ENCODE assay signal across 1 cellular context in the genomic region with DNA sequence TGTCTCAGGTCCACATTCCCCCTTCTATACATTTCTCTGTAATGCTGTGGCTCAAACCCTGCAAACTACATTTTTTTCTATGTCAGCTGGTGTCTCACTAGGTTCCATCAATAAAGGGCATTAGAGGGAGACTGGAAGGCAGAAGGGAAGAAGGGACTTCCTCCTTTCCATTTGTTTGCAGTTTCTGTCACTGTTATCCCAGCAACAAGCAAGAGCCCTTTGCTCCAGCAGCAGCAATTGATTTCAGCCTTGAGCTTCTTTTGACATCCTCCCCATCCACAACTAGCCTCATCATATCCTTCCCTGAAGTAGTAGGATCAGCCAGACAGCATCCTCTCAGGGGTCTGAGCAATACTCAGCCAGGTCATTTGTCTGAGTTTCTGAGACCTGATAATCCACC.
TF ChIP-seq lines count a peak whose summit lies in the region.

No MANE protein-coding gene starts in this region.

TF ChIP-seq in GM23338, 12 proteins besides CTCF, POLR2A, EP300 and RAD21:
- TF ChIP-seq ZNF114 (CRISPR knock-in tag; IDR thresholded peaks at IDR 0.05) (no peak), POLR2AphosphoS5 (IDR thresholded peaks at IDR 0.05; ENCODE audit: low read depth) (no peak), ZNF331 (CRISPR knock-in tag; IDR thresholded peaks at IDR 0.05; ENCODE audit: low read depth) (no peak), STAT1 (IDR thresholded peaks at IDR 0.05; ENCODE audit: unreplicated experiment) (no peak), EZH2 (IDR thresholded peaks at IDR 0.05; ENCODE audit: low read depth, unreplicated experiment) (no peak), EZH2phosphoT487 (IDR thresholded peaks at IDR 0.05; ENCODE audit: unreplicated experiment) (no peak), CREB1 (CRISPR knock-in tag; IDR thresholded peaks at IDR 0.05; ENCODE audit: low read depth) (no peak), NANOG (IDR thresholded peaks at IDR 0.05; ENCODE audit: borderline replicate concordance) (no peak), JUNB (IDR thresholded peaks at IDR 0.05; ENCODE audit: unreplicated experiment) (no peak)
- TF ChIP-seq, protein P1, sequence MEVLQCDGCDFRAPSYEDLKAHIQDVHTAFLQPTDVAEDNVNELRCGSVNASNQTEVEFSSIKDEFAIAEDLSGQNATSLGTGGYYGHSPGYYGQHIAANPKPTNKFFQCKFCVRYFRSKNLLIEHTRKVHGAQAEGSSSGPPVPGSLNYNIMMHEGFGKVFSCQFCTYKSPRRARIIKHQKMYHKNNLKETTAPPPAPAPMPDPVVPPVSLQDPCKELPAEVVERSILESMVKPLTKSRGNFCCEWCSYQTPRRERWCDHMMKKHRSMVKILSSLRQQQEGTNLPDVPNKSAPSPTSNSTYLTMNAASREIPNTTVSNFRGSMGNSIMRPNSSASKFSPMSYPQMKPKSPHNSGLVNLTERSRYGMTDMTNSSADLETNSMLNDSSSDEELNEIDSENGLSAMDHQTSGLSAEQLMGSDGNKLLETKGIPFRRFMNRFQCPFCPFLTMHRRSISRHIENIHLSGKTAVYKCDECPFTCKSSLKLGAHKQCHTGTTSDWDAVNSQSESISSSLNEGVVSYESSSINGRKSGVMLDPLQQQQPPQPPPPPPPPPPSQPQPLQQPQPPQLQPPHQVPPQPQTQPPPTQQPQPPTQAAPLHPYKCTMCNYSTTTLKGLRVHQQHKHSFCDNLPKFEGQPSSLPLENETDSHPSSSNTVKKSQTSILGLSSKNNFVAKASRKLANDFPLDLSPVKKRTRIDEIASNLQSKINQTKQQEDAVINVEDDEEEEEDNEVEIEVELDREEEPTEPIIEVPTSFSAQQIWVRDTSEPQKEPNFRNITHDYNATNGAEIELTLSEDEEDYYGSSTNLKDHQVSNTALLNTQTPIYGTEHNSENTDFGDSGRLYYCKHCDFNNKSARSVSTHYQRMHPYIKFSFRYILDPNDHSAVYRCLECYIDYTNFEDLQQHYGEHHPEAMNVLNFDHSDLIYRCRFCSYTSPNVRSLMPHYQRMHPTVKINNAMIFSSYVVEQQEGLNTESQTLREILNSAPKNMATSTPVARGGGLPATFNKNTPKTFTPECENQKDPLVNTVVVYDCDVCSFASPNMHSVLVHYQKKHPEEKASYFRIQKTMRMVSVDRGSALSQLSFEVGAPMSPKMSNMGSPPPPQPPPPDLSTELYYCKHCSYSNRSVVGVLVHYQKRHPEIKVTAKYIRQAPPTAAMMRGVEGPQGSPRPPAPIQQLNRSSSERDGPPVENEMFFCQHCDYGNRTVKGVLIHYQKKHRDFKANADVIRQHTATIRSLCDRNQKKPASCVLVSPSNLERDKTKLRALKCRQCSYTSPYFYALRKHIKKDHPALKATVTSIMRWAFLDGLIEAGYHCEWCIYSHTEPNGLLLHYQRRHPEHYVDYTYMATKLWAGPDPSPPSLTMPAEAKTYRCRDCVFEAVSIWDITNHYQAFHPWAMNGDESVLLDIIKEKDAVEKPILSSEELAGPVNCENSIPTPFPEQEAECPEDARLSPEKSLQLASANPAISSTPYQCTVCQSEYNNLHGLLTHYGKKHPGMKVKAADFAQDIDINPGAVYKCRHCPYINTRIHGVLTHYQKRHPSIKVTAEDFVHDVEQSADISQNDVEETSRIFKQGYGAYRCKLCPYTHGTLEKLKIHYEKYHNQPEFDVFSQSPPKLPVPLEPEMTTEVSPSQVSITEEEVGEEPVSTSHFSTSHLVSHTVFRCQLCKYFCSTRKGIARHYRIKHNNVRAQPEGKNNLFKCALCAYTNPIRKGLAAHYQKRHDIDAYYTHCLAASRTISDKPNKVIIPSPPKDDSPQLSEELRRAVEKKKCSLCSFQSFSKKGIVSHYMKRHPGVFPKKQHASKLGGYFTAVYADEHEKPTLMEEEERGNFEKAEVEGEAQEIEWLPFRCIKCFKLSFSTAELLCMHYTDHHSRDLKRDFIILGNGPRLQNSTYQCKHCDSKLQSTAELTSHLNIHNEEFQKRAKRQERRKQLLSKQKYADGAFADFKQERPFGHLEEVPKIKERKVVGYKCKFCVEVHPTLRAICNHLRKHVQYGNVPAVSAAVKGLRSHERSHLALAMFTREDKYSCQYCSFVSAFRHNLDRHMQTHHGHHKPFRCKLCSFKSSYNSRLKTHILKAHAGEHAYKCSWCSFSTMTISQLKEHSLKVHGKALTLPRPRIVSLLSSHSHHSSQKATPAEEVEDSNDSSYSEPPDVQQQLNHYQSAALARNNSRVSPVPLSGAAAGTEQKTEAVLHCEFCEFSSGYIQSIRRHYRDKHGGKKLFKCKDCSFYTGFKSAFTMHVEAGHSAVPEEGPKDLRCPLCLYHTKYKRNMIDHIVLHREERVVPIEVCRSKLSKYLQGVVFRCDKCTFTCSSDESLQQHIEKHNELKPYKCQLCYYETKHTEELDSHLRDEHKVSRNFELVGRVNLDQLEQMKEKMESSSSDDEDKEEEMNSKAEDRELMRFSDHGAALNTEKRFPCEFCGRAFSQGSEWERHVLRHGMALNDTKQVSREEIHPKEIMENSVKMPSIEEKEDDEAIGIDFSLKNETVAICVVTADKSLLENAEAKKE (CRISPR knock-in tag; IDR thresholded peaks at IDR 0.05) = no peak
- TF ChIP-seq, protein P2, sequence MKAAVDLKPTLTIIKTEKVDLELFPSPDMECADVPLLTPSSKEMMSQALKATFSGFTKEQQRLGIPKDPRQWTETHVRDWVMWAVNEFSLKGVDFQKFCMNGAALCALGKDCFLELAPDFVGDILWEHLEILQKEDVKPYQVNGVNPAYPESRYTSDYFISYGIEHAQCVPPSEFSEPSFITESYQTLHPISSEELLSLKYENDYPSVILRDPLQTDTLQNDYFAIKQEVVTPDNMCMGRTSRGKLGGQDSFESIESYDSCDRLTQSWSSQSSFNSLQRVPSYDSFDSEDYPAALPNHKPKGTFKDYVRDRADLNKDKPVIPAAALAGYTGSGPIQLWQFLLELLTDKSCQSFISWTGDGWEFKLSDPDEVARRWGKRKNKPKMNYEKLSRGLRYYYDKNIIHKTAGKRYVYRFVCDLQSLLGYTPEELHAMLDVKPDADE (IDR thresholded peaks at IDR 0.05) = no peak
- TF ChIP-seq, protein P3, sequence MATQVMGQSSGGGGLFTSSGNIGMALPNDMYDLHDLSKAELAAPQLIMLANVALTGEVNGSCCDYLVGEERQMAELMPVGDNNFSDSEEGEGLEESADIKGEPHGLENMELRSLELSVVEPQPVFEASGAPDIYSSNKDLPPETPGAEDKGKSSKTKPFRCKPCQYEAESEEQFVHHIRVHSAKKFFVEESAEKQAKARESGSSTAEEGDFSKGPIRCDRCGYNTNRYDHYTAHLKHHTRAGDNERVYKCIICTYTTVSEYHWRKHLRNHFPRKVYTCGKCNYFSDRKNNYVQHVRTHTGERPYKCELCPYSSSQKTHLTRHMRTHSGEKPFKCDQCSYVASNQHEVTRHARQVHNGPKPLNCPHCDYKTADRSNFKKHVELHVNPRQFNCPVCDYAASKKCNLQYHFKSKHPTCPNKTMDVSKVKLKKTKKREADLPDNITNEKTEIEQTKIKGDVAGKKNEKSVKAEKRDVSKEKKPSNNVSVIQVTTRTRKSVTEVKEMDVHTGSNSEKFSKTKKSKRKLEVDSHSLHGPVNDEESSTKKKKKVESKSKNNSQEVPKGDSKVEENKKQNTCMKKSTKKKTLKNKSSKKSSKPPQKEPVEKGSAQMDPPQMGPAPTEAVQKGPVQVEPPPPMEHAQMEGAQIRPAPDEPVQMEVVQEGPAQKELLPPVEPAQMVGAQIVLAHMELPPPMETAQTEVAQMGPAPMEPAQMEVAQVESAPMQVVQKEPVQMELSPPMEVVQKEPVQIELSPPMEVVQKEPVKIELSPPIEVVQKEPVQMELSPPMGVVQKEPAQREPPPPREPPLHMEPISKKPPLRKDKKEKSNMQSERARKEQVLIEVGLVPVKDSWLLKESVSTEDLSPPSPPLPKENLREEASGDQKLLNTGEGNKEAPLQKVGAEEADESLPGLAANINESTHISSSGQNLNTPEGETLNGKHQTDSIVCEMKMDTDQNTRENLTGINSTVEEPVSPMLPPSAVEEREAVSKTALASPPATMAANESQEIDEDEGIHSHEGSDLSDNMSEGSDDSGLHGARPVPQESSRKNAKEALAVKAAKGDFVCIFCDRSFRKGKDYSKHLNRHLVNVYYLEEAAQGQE (IDR thresholded peaks at IDR 0.05; ENCODE audit: unreplicated experiment) = no peak
TF ChIP-seq in GM23338: peak in this region for 0.
